21 cellular contexts compared by ENCODE assay signal in genomic region chrX:34903316-34903715, GRCh38. TPM values are rescaled to one million over a fixed set of nuclear protein-coding genes. Genes with fewer than 3 reads are reported as not detected.
"Had no signal": no experiment of that assay in that cellular context is flagged by ENCODE, and none has a peak within 500 bp of the region (broad histone marks: within the 10 kb centered on the region; RNA-seq: fewer than 3 reads in every experiment).

No MANE protein-coding gene starts in this region.

- H3K79me2 ChIP-seq: hepatocyte had no signal

- H3K27me3 ChIP-seq: hepatocyte had no signal

- H3K4me3 ChIP-seq: hepatocyte had no signal

- H3K4me3 Mint-ChIP-seq: activated CD4-positive, alpha-beta memory T cell treated with anti-CD3 and anti-CD28 coated beads for 36 hours; activated CD8-positive, alpha-beta memory T cell treated with anti-CD3 and anti-CD28 coated beads, Interleukin-2, amount 10 ng/mL, durations not matched to agents 7 days and 5 days; activated naive CD4-positive, alpha-beta T cell treated with anti-CD3 and anti-CD28 coated beads, Interleukin-2, amount 10 ng/mL, durations not matched to agents 7 days and 5 days; naive thymus-derived CD8-positive, alpha-beta T cell; stimulated activated naive CD8-positive, alpha-beta T cell treated with anti-CD3 and anti-CD28 coated beads, Interleukin-15, Interleukin-2, amounts not matched to agents 100 ng/mL and 50 ng/mL, for 24 hours; type B pancreatic cell had no signal

- DNase-seq: activated CD4-positive, alpha-beta memory T cell treated with anti-CD3 and anti-CD28 coated beads for 36 hours; activated CD8-positive, alpha-beta memory T cell treated with anti-CD3 and anti-CD28 coated beads, Interleukin-2, amount 10 ng/mL, durations not matched to agents 7 days and 5 days; activated naive CD4-positive, alpha-beta T cell treated with anti-CD3 and anti-CD28 coated beads, Interleukin-2, amount 10 ng/mL, durations not matched to agents 7 days and 5 days; activated T-cell treated with anti-CD3 and anti-CD28 coated beads, Interleukin-2, amount 50 U/mL, for 1 hour; caudate nucleus; effector CD4-positive, alpha-beta T cell; kidney glomerular epithelial cell; mesenchymal stem cell; naive thymus-derived CD8-positive, alpha-beta T cell; right cardiac atrium; T-helper 9 cell had no signal

- H3K4me2 ChIP-seq: hepatocyte had no signal

- H3K27ac ChIP-seq: hepatocyte had no signal

- H3K9me3 Mint-ChIP-seq: type B pancreatic cell had no signal

- H3K4me1 Mint-ChIP-seq: activated CD8-positive, alpha-beta memory T cell treated with anti-CD3 and anti-CD28 coated beads, Interleukin-2, amount 10 ng/mL, durations not matched to agents 7 days and 5 days; activated naive CD4-positive, alpha-beta T cell treated with anti-CD3 and anti-CD28 coated beads, Interleukin-2, amount 10 ng/mL, durations not matched to agents 7 days and 5 days; naive thymus-derived CD8-positive, alpha-beta T cell had no signal

- H3K27me3 Mint-ChIP-seq: activated CD4-positive, alpha-beta memory T cell treated with anti-CD3 and anti-CD28 coated beads for 36 hours; activated CD8-positive, alpha-beta memory T cell treated with anti-CD3 and anti-CD28 coated beads, Interleukin-2, amount 10 ng/mL, durations not matched to agents 7 days and 5 days; activated naive CD4-positive, alpha-beta T cell treated with anti-CD3 and anti-CD28 coated beads, Interleukin-2, amount 10 ng/mL, durations not matched to agents 7 days and 5 days; naive thymus-derived CD8-positive, alpha-beta T cell; progenitor cell of endocrine pancreas; stimulated activated naive CD8-positive, alpha-beta T cell treated with anti-CD3 and anti-CD28 coated beads, Interleukin-15, Interleukin-2, amounts not matched to agents 100 ng/mL and 50 ng/mL, for 24 hours; type B pancreatic cell had no signal

- H3K27ac Mint-ChIP-seq: activated CD4-positive, alpha-beta memory T cell treated with anti-CD3 and anti-CD28 coated beads for 36 hours; activated CD8-positive, alpha-beta memory T cell treated with anti-CD3 and anti-CD28 coated beads, Interleukin-2, amount 10 ng/mL, durations not matched to agents 7 days and 5 days; activated naive CD4-positive, alpha-beta T cell treated with anti-CD3 and anti-CD28 coated beads, Interleukin-2, amount 10 ng/mL, durations not matched to agents 7 days and 5 days; naive thymus-derived CD8-positive, alpha-beta T cell; progenitor cell of endocrine pancreas; stimulated activated naive CD8-positive, alpha-beta T cell treated with anti-CD3 and anti-CD28 coated beads, Interleukin-15, Interleukin-2, amounts not matched to agents 100 ng/mL and 50 ng/mL, for 24 hours; type B pancreatic cell had no signal

- H3K36me3 Mint-ChIP-seq: activated CD4-positive, alpha-beta memory T cell treated with anti-CD3 and anti-CD28 coated beads for 36 hours; activated CD8-positive, alpha-beta memory T cell treated with anti-CD3 and anti-CD28 coated beads, Interleukin-2, amount 10 ng/mL, durations not matched to agents 7 days and 5 days; activated naive CD4-positive, alpha-beta T cell treated with anti-CD3 and anti-CD28 coated beads, Interleukin-2, amount 10 ng/mL, durations not matched to agents 7 days and 5 days; naive thymus-derived CD8-positive, alpha-beta T cell; type B pancreatic cell had no signal

- ATAC-seq: activated CD8-positive, alpha-beta memory T cell treated with anti-CD3 and anti-CD28 coated beads, Interleukin-2, amount 10 ng/mL, durations not matched to agents 7 days and 5 days; naive thymus-derived CD8-positive, alpha-beta T cell; right cardiac atrium had no signal

- H2AFZ ChIP-seq: hepatocyte had no signal

RNA-seq across cellular contexts. Expression of gene FAM47B, which starts 39.3 kb away (rescaled TPM):
- total RNA-seq: activated CD4-positive, alpha-beta memory T cell treated with anti-CD3 and anti-CD28 coated beads for 36 hours; activated CD8-positive, alpha-beta memory T cell treated with anti-CD3 and anti-CD28 coated beads, Interleukin-2, amount 10 ng/mL, durations not matched to agents 7 days and 5 days; endothelial cell of umbilical vein; fibroblast of lung; hepatocyte; liver; mucosa of gallbladder; naive thymus-derived CD8-positive, alpha-beta T cell; progenitor cell of endocrine pancreas; right cardiac atrium; temporal lobe had no signal
- polyA plus RNA-seq: adipose tissue; endothelial cell of umbilical vein; fibroblast of lung; hepatocyte; liver; naive thymus-derived CD8-positive, alpha-beta T cell; right cardiac atrium had no signal
